Comparison of ENCODE assay signal across 2 cellular contexts in the genomic region with DNA sequence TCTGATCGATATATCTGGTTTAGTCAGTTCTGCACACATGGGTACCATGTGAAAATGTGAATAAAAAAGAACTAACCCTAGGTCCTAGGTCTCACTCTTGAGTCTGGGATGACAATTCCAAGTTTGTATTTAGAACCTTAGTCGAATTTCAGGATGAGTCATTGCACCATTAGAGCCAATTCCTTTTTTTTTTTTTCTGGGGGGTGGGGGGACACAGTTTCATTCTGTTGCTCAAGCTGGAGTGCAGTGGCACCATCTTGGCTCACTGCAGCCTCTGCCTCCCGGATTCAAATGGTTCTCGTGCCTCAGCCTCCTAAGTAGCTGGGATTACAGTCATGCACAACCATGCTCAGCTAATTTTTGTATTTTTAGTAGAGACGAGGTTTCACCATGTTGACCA.
TF ChIP-seq lines count a peak whose summit lies in the region.

No MANE protein-coding gene starts in this region.

TF ChIP-seq in HEK293, 187 proteins besides CTCF, POLR2A, EP300 and RAD21 (continued from another document and continues in another):
- TF ChIP-seq PATZ1 (tag by site-specific recombination; IDR thresholded peaks at IDR 0.05) (peak; percentile 63), ZIC2 (tag by site-specific recombination; IDR thresholded peaks at IDR 0.05) (no peak), ZNF423 (tag by site-specific recombination; IDR thresholded peaks at IDR 0.05) (no peak), ZNF843 (tag by site-specific recombination; IDR thresholded peaks at IDR 0.05) (no peak), WT1 (tag by site-specific recombination; IDR thresholded peaks at IDR 0.05) (no peak), ZNF274 (IDR thresholded peaks at IDR 0.05; ENCODE audit: low read length) (no peak), ZNF274 (tag by site-specific recombination; IDR thresholded peaks at IDR 0.05; ENCODE audit: borderline replicate concordance) (no peak), GLI4 (tag by site-specific recombination; IDR thresholded peaks at IDR 0.05) (no peak), ZSCAN23 (tag by site-specific recombination; IDR thresholded peaks at IDR 0.05) (0 out of 2 replicates have a peak, but pooled peaks have one; percentile 54), ZNF530 (tag by site-specific recombination; IDR thresholded peaks at IDR 0.05; ENCODE audit: low read depth) (no peak), ZNF777 (tag by site-specific recombination; IDR thresholded peaks at IDR 0.05; ENCODE audit: borderline replicate concordance) (no peak)
- TF ChIP-seq, protein P1, sequence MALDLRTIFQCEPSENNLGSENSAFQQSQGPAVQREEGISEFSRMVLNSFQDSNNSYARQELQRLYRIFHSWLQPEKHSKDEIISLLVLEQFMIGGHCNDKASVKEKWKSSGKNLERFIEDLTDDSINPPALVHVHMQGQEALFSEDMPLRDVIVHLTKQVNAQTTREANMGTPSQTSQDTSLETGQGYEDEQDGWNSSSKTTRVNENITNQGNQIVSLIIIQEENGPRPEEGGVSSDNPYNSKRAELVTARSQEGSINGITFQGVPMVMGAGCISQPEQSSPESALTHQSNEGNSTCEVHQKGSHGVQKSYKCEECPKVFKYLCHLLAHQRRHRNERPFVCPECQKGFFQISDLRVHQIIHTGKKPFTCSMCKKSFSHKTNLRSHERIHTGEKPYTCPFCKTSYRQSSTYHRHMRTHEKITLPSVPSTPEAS (tag by site-specific recombination; IDR thresholded peaks at IDR 0.05) = no peak
- TF ChIP-seq, protein P2, sequence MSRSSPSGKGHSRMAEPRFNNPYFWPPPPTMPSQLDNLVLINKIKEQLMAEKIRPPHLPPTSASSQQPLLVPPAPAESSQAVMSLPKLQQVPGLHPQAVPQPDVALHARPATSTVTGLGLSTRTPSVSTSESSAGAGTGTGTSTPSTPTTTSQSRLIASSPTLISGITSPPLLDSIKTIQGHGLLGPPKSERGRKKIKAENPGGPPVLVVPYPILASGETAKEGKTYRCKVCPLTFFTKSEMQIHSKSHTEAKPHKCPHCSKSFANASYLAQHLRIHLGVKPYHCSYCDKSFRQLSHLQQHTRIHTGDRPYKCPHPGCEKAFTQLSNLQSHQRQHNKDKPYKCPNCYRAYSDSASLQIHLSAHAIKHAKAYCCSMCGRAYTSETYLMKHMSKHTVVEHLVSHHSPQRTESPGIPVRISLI (tag by site-specific recombination; IDR thresholded peaks at IDR 0.05) = peak; percentile 62; the same call in 1 of the 2 replicates
- TF ChIP-seq, protein P3, sequence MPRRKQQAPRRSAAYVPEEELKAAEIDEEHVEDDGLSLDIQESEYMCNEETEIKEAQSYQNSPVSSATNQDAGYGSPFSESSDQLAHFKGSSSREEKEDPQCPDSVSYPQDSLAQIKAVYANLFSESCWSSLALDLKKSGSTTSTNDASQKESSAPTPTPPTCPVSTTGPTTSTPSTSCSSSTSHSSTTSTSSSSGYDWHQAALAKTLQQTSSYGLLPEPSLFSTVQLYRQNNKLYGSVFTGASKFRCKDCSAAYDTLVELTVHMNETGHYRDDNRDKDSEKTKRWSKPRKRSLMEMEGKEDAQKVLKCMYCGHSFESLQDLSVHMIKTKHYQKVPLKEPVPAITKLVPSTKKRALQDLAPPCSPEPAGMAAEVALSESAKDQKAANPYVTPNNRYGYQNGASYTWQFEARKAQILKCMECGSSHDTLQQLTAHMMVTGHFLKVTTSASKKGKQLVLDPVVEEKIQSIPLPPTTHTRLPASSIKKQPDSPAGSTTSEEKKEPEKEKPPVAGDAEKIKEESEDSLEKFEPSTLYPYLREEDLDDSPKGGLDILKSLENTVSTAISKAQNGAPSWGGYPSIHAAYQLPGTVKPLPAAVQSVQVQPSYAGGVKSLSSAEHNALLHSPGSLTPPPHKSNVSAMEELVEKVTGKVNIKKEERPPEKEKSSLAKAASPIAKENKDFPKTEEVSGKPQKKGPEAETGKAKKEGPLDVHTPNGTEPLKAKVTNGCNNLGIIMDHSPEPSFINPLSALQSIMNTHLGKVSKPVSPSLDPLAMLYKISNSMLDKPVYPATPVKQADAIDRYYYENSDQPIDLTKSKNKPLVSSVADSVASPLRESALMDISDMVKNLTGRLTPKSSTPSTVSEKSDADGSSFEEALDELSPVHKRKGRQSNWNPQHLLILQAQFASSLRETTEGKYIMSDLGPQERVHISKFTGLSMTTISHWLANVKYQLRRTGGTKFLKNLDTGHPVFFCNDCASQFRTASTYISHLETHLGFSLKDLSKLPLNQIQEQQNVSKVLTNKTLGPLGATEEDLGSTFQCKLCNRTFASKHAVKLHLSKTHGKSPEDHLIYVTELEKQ (tag by site-specific recombination; IDR thresholded peaks at IDR 0.05; ENCODE audit: borderline replicate concordance) = 0 out of 2 replicates have a peak, but pooled peaks have one; percentile 21
- TF ChIP-seq, protein P4, sequence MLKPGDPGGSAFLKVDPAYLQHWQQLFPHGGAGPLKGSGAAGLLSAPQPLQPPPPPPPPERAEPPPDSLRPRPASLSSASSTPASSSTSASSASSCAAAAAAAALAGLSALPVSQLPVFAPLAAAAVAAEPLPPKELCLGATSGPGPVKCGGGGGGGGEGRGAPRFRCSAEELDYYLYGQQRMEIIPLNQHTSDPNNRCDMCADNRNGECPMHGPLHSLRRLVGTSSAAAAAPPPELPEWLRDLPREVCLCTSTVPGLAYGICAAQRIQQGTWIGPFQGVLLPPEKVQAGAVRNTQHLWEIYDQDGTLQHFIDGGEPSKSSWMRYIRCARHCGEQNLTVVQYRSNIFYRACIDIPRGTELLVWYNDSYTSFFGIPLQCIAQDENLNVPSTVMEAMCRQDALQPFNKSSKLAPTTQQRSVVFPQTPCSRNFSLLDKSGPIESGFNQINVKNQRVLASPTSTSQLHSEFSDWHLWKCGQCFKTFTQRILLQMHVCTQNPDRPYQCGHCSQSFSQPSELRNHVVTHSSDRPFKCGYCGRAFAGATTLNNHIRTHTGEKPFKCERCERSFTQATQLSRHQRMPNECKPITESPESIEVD (tag by site-specific recombination; IDR thresholded peaks at IDR 0.05) = no peak

TF ChIP-seq in WTC11, 78 proteins besides CTCF, POLR2A, EP300 and RAD21 (continued from another document):
- TF ChIP-seq, protein P5, sequence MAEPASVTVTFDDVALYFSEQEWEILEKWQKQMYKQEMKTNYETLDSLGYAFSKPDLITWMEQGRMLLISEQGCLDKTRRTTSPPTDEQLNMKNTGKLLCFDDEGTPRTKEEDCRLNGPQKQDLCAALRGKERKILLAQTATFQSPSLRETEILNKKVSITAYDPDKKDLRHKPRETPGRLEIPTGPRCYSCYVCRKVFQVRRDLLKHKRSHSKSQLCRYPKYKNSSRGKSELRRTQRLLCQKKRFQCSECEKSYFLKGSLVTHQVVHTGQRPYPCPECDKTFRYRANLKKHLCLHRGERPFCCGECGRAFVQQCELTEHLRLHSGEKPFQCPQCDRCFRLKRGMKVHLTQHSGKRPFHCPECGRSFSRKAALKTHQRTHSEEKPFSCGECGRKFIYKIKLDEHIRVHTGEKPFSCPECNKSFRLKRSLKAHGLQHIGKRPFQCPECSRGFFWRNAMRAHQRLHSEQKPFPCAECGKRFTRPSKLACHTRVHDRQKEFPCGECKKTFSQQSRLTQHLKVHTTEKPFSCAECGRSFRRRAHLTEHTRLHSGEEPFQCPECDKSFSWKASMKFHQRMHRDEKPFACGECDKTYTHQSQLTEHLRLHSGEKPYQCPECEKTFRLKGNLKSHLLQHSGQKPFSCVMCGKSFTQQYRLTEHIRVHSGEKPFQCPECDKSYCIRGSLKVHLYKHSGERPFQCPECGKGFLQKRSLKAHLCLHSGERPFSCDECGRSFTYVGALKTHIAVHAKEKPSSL (CRISPR knock-in tag; conservative IDR thresholded peaks at IDR 0.05) = no peak
- no peak for TF ChIP-seq ZNF423 (CRISPR knock-in tag; IDR thresholded peaks at IDR 0.05)
